In the genomic region with DNA sequence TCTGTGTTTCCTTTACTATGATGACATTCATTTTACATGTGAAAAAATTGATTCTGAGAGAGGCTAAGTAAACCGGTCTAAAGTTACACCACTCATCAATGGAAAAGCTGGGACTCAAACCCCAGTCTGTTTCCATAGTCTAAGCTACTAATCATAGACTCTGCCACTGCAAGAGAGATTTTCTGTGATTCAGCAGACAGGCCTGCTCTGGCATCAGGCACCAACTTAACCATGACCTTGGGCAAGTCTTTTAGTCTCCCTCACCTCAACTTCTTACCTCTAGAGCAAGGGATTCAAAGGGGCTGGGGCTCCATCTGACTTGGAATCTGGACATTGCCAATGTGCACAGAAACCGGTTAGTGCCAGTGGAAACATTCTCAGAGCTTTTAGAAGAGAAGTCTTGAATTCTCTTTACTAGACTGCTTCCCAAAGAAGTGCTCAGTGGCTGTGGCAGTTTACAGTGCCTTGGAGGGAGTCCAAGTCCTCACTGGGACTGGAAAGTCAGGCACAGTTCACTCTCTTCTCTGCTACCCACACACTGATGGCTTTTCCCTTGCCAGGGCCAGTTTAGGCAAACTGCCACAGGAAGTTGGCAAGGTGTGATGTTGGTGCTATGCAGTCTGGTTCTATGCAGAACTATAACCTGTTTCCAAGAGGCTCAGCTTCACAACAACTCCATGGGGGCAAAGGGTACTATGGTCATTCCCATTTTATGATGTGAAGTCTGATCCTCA, we compare ENCODE assay signal across 14 cellular contexts. TPM values are rescaled to one million over a fixed set of nuclear protein-coding genes. Genes with fewer than 3 reads are reported as not detected.
DNase-seq lines count a peak whose midpoint lies in the region; ATAC-seq and TF ChIP-seq lines count a peak whose summit lies in the region.
"Had no signal": no experiment of that assay in that cellular context is flagged by ENCODE, and none has a peak within 500 bp of the region (broad histone marks: within the 10 kb centered on the region; RNA-seq: fewer than 3 reads in every experiment).

No MANE protein-coding gene starts in this region.

- peak overlapping the region; percentile 2 for H3K27ac ChIP-seq in DND-41 (ENCODE audit: low read length)
- H3K27ac ChIP-seq in SU-DHL-6 (ENCODE audit: low read depth, low read length) = peak overlapping the region; percentile 39
- peak overlapping the region; percentile 14 for H3K27ac ChIP-seq in rectal smooth muscle tissue (ENCODE audit: low read depth, low read length)
- H3K27ac ChIP-seq in A673 (ENCODE audit: low read depth, low read length, poor library complexity, severe bottlenecking) = no peak overlapping the region
- no peak overlapping the region for H3K27ac ChIP-seq in GM23338 (ENCODE audit: low read depth)

- peaks cover 3% of the 10 kb centered on the region; the same call in 2 of the 3 replicates for H3K4me1 Mint-ChIP-seq in GM23338

- H4K20me1 ChIP-seq in DND-41 (ENCODE audit: insufficient read depth, low read length) = no peaks in the 10 kb centered on the region
- no peaks in the 10 kb centered on the region for H4K20me1 ChIP-seq in SU-DHL-6 (ENCODE audit: low read depth, low read length)
- no peaks in the 10 kb centered on the region for H4K20me1 ChIP-seq in GM23338 (replicated peaks; ENCODE audit: insufficient read depth)

- intact Hi-C loops in left ventricle myocardium superior (cut with micrococcal nuclease) (no loop called here), A673 (cut with micrococcal nuclease; ENCODE audit: unreplicated experiment) (no loop called here)

- H3K9me2 ChIP-seq in SU-DHL-6 (replicated peaks; ENCODE audit: insufficient read depth, low read length) (no peaks in the 10 kb centered on the region), GM23338 (ENCODE audit: insufficient read depth) (no peaks in the 10 kb centered on the region)

- no peak for DNase-seq in DND-41
- DNase-seq in left ventricle myocardium superior = peak; percentile 63
- no peak for DNase-seq in A673 (ENCODE audit: low spot score)
- no peak for DNase-seq in NCI-H2107 treated with DMSO at 0.1 percent for 48 hours (lab: John Stamatoyannopoulos, UW; ENCODE audit: unreplicated experiment)
- no peak for DNase-seq in GM23338 (ENCODE audit: low spot score)
- DNase-seq: NCI-H510A, T-helper 9 cell had no signal

- H3K36me3 ChIP-seq in DND-41 (ENCODE audit: insufficient read depth, low read length) = no peaks in the 10 kb centered on the region
- H3K36me3 ChIP-seq in SU-DHL-6 (ENCODE audit: low read length) = no peaks in the 10 kb centered on the region
- H3K36me3 ChIP-seq in rectal smooth muscle tissue (ENCODE audit: control insufficient read depth, insufficient read depth, low read length) = no peaks in the 10 kb centered on the region
- H3K36me3 ChIP-seq in A673 (ENCODE audit: insufficient read depth, low read length, poor library complexity, severe bottlenecking) = no peaks in the 10 kb centered on the region
- no peaks in the 10 kb centered on the region for H3K36me3 ChIP-seq in GM23338 (ENCODE audit: insufficient read depth)
- H3K36me3 ChIP-seq: HAP-1 had no signal

- no TSS peak for BruUV-seq in A673 (replicated peaks; lab: Mats Ljungman, UMichigan)

- H3K4me3 ChIP-seq in DND-41 (ENCODE audit: low read depth in 1 of 2, low read length in 2 of 2) = no peak overlapping the region
- no peak overlapping the region for H3K4me3 ChIP-seq in SU-DHL-6 (ENCODE audit: insufficient read depth, low read length, poor library complexity, severe bottlenecking)
- no peak overlapping the region for H3K4me3 ChIP-seq in rectal smooth muscle tissue (ENCODE audit: low read length)
- H3K4me3 ChIP-seq in A673 (ENCODE audit: low read depth, low read length, poor library complexity, severe bottlenecking) = no peak overlapping the region
- H3K4me3 ChIP-seq in GM23338 = no peak overlapping the region
- H3K4me3 ChIP-seq: HAP-1 had no signal

- H3K36me3 Mint-ChIP-seq in GM23338 (ENCODE audit: low read depth) = no peaks in the 10 kb centered on the region
- H3K36me3 Mint-ChIP-seq: activated naive CD8-positive, alpha-beta T cell had no signal

- H3K27me3 ChIP-seq in DND-41 (ENCODE audit: insufficient read depth, low read length, poor library complexity) (no peaks in the 10 kb centered on the region), SU-DHL-6 (ENCODE audit: low read length) (no peaks in the 10 kb centered on the region), rectal smooth muscle tissue (ENCODE audit: control insufficient read depth, insufficient read depth, low read length) (no peaks in the 10 kb centered on the region), A673 (replicated peaks; ENCODE audit: insufficient read depth, low read depth, low read length, poor library complexity) (no peaks in the 10 kb centered on the region), GM23338 (ENCODE audit: insufficient read depth) (no peaks in the 10 kb centered on the region)

- POLR2A ChIA-PET in A673 (lab: Charles Lee; ENCODE audit: low non-redundant PET) = no interaction called here

- H3K4me3 Mint-ChIP-seq in GM23338 = no peak overlapping the region
- H3K4me3 Mint-ChIP-seq: activated naive CD8-positive, alpha-beta T cell had no signal

- H2AFZ ChIP-seq in DND-41 (ENCODE audit: low read depth, low read length) (peak overlapping the region; percentile 10; the same call in 1 of the 2 replicates), SU-DHL-6 (ENCODE audit: low read depth, low read length, severe bottlenecking) (no peak overlapping the region), GM23338 (no peak overlapping the region)

- H3K4me2 ChIP-seq in DND-41 (ENCODE audit: insufficient read depth, low read length) (no peak overlapping the region), SU-DHL-6 (ENCODE audit: low read depth, low read length, poor library complexity, severe bottlenecking) (no peak overlapping the region), GM23338 (no peak overlapping the region)

- no peaks in the 10 kb centered on the region for H3K27me3 Mint-ChIP-seq in GM23338 (ENCODE audit: insufficient read depth, low read depth, poor library complexity)

- no peaks in the 10 kb centered on the region for H3K9me3 ChIP-seq in DND-41 (ENCODE audit: insufficient read depth, low read length, severe bottlenecking)
- no peaks in the 10 kb centered on the region for H3K9me3 ChIP-seq in SU-DHL-6 (ENCODE audit: insufficient read depth, low read length)
- H3K9me3 ChIP-seq in A673 (ENCODE audit: low read depth, low read length, poor library complexity, severe bottlenecking) = no peaks in the 10 kb centered on the region
- H3K9me3 ChIP-seq: HAP-1 had no signal

- CTCF ChIA-PET in A673 (lab: Charles Lee) = no interaction called here

- ATAC-seq in DND-41 (ENCODE audit: insufficient read depth, low read depth) = peak; percentile 55; the same call in 1 of the 3 replicates
- ATAC-seq in left ventricle myocardium superior = peak; percentile 91
- ATAC-seq in HG02840 (IDR thresholded peaks at IDR 0.05; ENCODE audit: low FRiP score, unreplicated experiment) = no peak
- no peak for ATAC-seq in GM23338

- no peak for TF ChIP-seq CTCF in DND-41 (IDR thresholded peaks at IDR 0.05; ENCODE audit: borderline replicate concordance, extremely low read depth, low read length, poor library complexity, severe bottlenecking)
- no peak for TF ChIP-seq CTCF in SU-DHL-6 (IDR thresholded peaks at IDR 0.05; ENCODE audit: insufficient read depth, low read length, poor library complexity, severe bottlenecking)
- no peak for TF ChIP-seq CTCF in A673 (conservative IDR thresholded peaks at IDR 0.05; ENCODE audit: low read depth, low read length)
- no peak for TF ChIP-seq CTCF in GM23338 (conservative IDR thresholded peaks at IDR 0.05; ENCODE audit: low read depth in 2 of 2)

- H3K4me1 ChIP-seq in DND-41 (ENCODE audit: insufficient read depth, low read length) (peaks cover 9% of the 10 kb centered on the region), rectal smooth muscle tissue (ENCODE audit: control insufficient read depth, insufficient read depth, low read length) (peaks cover 5% of the 10 kb centered on the region), A673 (ENCODE audit: insufficient read depth, low read length, poor library complexity, severe bottlenecking) (no peaks in the 10 kb centered on the region), GM23338 (ENCODE audit: insufficient read depth) (0 out of 2 replicates have a peak, but pooled peaks cover 4% of the 10 kb centered on the region)
- H3K4me1 ChIP-seq: HAP-1 had no signal

- H3K79me2 ChIP-seq in DND-41 (ENCODE audit: insufficient read depth, low read length) (no peaks in the 10 kb centered on the region), SU-DHL-6 (ENCODE audit: insufficient read depth, low read length) (peaks cover 18% of the 10 kb centered on the region), GM23338 (replicated peaks; ENCODE audit: insufficient read depth) (no peaks in the 10 kb centered on the region)

- H3K9me3 Mint-ChIP-seq in GM23338 = no peaks in the 10 kb centered on the region

- H3F3A ChIP-seq in SU-DHL-6 (ENCODE audit: insufficient read depth) (peaks cover 46% of the 10 kb centered on the region), GM23338 (replicated peaks; ENCODE audit: low read depth) (no peaks in the 10 kb centered on the region)

- H3K9ac ChIP-seq in DND-41 (ENCODE audit: low read depth, low read length) = no peak overlapping the region
- H3K9ac ChIP-seq in SU-DHL-6 (ENCODE audit: low read length) = no peak overlapping the region; the same call in 1 of the 2 replicates
- H3K9ac ChIP-seq in rectal smooth muscle tissue (ENCODE audit: low read length) = no peak overlapping the region

- H3K27ac Mint-ChIP-seq in GM23338 = no peak overlapping the region
- H3K27ac Mint-ChIP-seq: activated naive CD8-positive, alpha-beta T cell had no signal

TF ChIP-seq in GM23338, 12 proteins besides CTCF, POLR2A, EP300 and RAD21:
- TF ChIP-seq, protein P1, sequence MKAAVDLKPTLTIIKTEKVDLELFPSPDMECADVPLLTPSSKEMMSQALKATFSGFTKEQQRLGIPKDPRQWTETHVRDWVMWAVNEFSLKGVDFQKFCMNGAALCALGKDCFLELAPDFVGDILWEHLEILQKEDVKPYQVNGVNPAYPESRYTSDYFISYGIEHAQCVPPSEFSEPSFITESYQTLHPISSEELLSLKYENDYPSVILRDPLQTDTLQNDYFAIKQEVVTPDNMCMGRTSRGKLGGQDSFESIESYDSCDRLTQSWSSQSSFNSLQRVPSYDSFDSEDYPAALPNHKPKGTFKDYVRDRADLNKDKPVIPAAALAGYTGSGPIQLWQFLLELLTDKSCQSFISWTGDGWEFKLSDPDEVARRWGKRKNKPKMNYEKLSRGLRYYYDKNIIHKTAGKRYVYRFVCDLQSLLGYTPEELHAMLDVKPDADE (IDR thresholded peaks at IDR 0.05) = no peak
- no peak for TF ChIP-seq EZH2phosphoT487 (IDR thresholded peaks at IDR 0.05; ENCODE audit: unreplicated experiment)
- TF ChIP-seq ZNF114 (CRISPR knock-in tag; IDR thresholded peaks at IDR 0.05) = no peak
- no peak for TF ChIP-seq EZH2 (IDR thresholded peaks at IDR 0.05; ENCODE audit: low read depth, unreplicated experiment)
TF ChIP-seq in GM23338: peak in this region for 0.

RNA-seq across cellular contexts. Expression of a gene that starts 4.5 kb away (rescaled TPM):
- total RNA-seq in left ventricle myocardium superior (1.3 TPM), A673 (2021) (not detected in 2 replicates)
- not detected in 2 replicates for total RNA-seq in GM23338 (2014; rRNA removed; shearing (Covaris generic))
- polyA plus RNA-seq in GM23338 (2016; fragmentation: Nextera tagmentation; extraction: Ambion mirVana) = 0.11 and 0.40 TPM in 2 replicates
- total RNA-seq: RPMI7951 had no signal
- polyA plus RNA-seq: neural cell had no signal

RNA-seq across cellular contexts. Expression of a gene that starts 28.4 kb away (rescaled TPM):
- not detected for total RNA-seq in left ventricle myocardium superior
- not detected in 2 replicates for total RNA-seq in A673 (2021)
- not detected in 2 replicates for total RNA-seq in GM23338 (2014; rRNA removed; shearing (Covaris generic))
- not detected in 2 replicates for polyA plus RNA-seq in GM23338 (2016; fragmentation: Nextera tagmentation; extraction: Ambion mirVana)
- total RNA-seq: RPMI7951 had no signal
- polyA plus RNA-seq: neural cell had no signal

Comparison
In these comparisons a context has a peak if more than half of its experiments do, and no peak if none do; other contexts are left out.
1. ATAC-seq: peak in DND-41 (single experiment) and left ventricle myocardium superior (single experiment); none in HG02840 (single experiment) and GM23338 (single experiment).
2. H3K27ac ChIP-seq: peak in DND-41 (single experiment), SU-DHL-6 (single experiment) and rectal smooth muscle tissue (single experiment); none in A673 (single experiment) and GM23338 (single experiment).